15 cellular contexts compared by ENCODE assay signal in the genomic region with DNA sequence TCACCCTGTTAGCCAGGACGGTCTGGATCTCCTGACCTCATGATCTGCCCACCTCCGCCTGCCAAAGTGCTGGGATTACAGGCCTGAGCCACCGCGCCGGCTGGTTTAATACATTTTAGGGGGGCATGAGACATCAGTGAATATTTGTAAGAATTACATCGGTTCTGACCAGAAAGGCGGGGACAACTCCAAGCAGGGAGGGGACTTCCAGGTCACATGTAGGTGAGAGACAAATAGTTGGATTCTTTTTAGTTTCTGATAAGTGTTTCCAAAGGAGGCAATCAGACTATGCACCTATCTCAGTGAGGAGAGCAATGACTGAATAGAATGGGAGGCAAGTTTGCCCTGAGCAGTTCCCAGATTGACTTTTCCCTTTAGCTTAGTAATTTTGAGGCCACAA. TPM values are rescaled to one million over a fixed set of nuclear protein-coding genes. Genes with fewer than 3 reads are reported as not detected.
DNase-seq lines count a peak whose midpoint lies in the region; ATAC-seq and TF ChIP-seq lines count a peak whose summit lies in the region.
"Had no signal": no experiment of that assay in that cellular context is flagged by ENCODE, and none has a peak within 500 bp of the region (broad histone marks: within the 10 kb centered on the region; RNA-seq: fewer than 3 reads in every experiment).

No MANE protein-coding gene starts in this region.

- H3K4me1 ChIP-seq in cardiac muscle cell (ENCODE audit: low read depth) (peaks cover 7% of the 10 kb centered on the region), RWPE2 (ENCODE audit: insufficient read depth, poor library complexity, severe bottlenecking) (no peaks in the 10 kb centered on the region), hepatocyte (ENCODE audit: insufficient read depth) (peaks cover 36% of the 10 kb centered on the region)

- H4K20me1 ChIP-seq in hepatocyte (ENCODE audit: insufficient read depth, poor library complexity, severe bottlenecking) = no peaks in the 10 kb centered on the region

- CTCF ChIA-PET in GM10248 (lab: Yijun Ruan, JAX) = interaction anchor here (1.0 kb wide), 1 partner anchor 17 kb away, joined by 3 read pairs; no protein-coding TSS in a partner anchor

- ATAC-seq in Right ventricle myocardium inferior (no peak), RWPE2 (ENCODE audit: low read depth) (no peak), GM18873 (IDR thresholded peaks at IDR 0.05; ENCODE audit: low FRiP score, unreplicated experiment) (no peak)
- ATAC-seq: gastrocnemius medialis had no signal

- H3K4me3 ChIP-seq in cardiac muscle cell (no peak overlapping the region), RWPE2 (ENCODE audit: severe bottlenecking) (no peak overlapping the region), hepatocyte (no peak overlapping the region), H7 (ENCODE audit: insufficient read depth, low read depth, low read length) (no peak overlapping the region)

- H3K27me3 ChIP-seq in cardiac muscle cell (no peaks in the 10 kb centered on the region), RWPE2 (ENCODE audit: insufficient read depth, poor library complexity, severe bottlenecking) (no peaks in the 10 kb centered on the region), hepatocyte (no peaks in the 10 kb centered on the region), H7 (ENCODE audit: control insufficient read depth, insufficient read depth, low read length) (no peaks in the 10 kb centered on the region)
- H3K27me3 ChIP-seq: gastrocnemius medialis had no signal

- intact Hi-C loops in Right ventricle myocardium inferior (cut with DNase I) = loop anchor here (5.0 kb wide), 1 partner anchor 51 kb away; a partner anchor contains a TSS

- TF ChIP-seq CTCF in cardiac muscle cell (IDR thresholded peaks at IDR 0.05; ENCODE audit: low read depth, low read length) (no peak), RWPE2 (IDR thresholded peaks at IDR 0.05; ENCODE audit: poor library complexity, severe bottlenecking) (no peak), hepatocyte (IDR thresholded peaks at IDR 0.05; ENCODE audit: poor library complexity) (no peak), GM10248 (IDR thresholded peaks at IDR 0.05; ENCODE audit: control extremely low read depth, extremely low read depth, low read depth, missing control alignments) (no peak)

- H3K9me3 ChIP-seq in cardiac muscle cell (ENCODE audit: low read depth) (no peaks in the 10 kb centered on the region), RWPE2 (ENCODE audit: severe bottlenecking) (no peaks in the 10 kb centered on the region), hepatocyte (ENCODE audit: low read depth) (no peaks in the 10 kb centered on the region)
- H3K9me3 ChIP-seq: gastrocnemius medialis had no signal

- WGBS in hepatocyte (ENCODE audit: low lambda C conversion rate, missing lambda C conversion rate) = 83% methylated on average over 7 of the region's 7 CpGs

- H3K27ac ChIP-seq in cardiac muscle cell (peak overlapping the region; percentile 93), RWPE2 (ENCODE audit: poor library complexity, severe bottlenecking) (peak overlapping the region; percentile 32), hepatocyte (peak overlapping the region; percentile 90)

- H3K79me2 ChIP-seq in hepatocyte = peaks cover 61% of the 10 kb centered on the region

- DNase-seq in cardiac muscle cell (ENCODE audit: low read depth in 1 of 2, low spot score in 1 of 2) (no peak), Right ventricle myocardium inferior (ENCODE audit: missing footprints) (no peak), RWPE2 (ENCODE audit: low spot score) (no peak), hepatocyte (ENCODE audit: low spot score) (no peak), EL (no peak), H7 (no peak), GM10248 (ENCODE audit: extremely low spot score) (no peak)
- DNase-seq: activated CD4-positive, alpha-beta T cell treated with anti-CD3 and anti-CD28 coated beads, Interleukin-2, amount 50 U/mL, for 48 hours; anterior cingulate cortex; effector CD4-positive, alpha-beta T cell; gastrocnemius medialis; NCI-H187 treated with DMSO at 0.1 percent for 48 hours; occipital lobe; stimulated activated CD4-positive, alpha-beta T cell treated with anti-CD3 and anti-CD28 coated beads, Interleukin-12 subunit alpha, Interleukin-12 subunit beta, amount 100 ng/mL, for 4 hours had no signal

- no peak overlapping the region for H3K4me2 ChIP-seq in hepatocyte

- POLR2A ChIA-PET in GM10248 (lab: Yijun Ruan, JAX) = no interaction called here

- no peaks in the 10 kb centered on the region for H3K9me2 ChIP-seq in hepatocyte (replicated peaks; ENCODE audit: insufficient read depth)

- H3K36me3 ChIP-seq in cardiac muscle cell = no peaks in the 10 kb centered on the region
- peaks cover 12% of the 10 kb centered on the region for H3K36me3 ChIP-seq in RWPE2 (ENCODE audit: low read depth)
- H3K36me3 ChIP-seq in hepatocyte (replicated peaks; ENCODE audit: insufficient read depth, low read depth) = no peaks in the 10 kb centered on the region
- H3K36me3 ChIP-seq in H7 (replicated peaks; ENCODE audit: control insufficient read depth, insufficient read depth, low read length) = no peaks in the 10 kb centered on the region; the same call in 1 of the 2 replicates
- H3K36me3 ChIP-seq: gastrocnemius medialis had no signal

- no peak overlapping the region for H2AFZ ChIP-seq in hepatocyte

RNA-seq across cellular contexts. Expression of a gene that starts 3.7 kb away (rescaled TPM):
- 3.8 and 6.6 TPM in 2 replicates for total RNA-seq in cardiac muscle cell
- polyA plus RNA-seq in cardiac muscle cell = 10.5 and 13.4 TPM in 2 replicates
- 4.7 TPM for total RNA-seq in Right ventricle myocardium inferior
- total RNA-seq in hepatocyte = 25.9 and 26.7 TPM in 2 replicates
- 12.9 and 13.7 TPM in 2 replicates for polyA plus RNA-seq in hepatocyte
- 6.6 and 9.3 TPM in 2 replicates for total RNA-seq in H7 (2014; rRNA removed; shearing (Covaris generic))

RNA-seq across cellular contexts. Expression of a gene that starts 11.7 kb away (rescaled TPM):
- total RNA-seq in cardiac muscle cell (8.5 and 12.9 TPM in 2 replicates), Right ventricle myocardium inferior (7.5 TPM), hepatocyte (13.9 and 16.8 TPM in 2 replicates)
- polyA plus RNA-seq in cardiac muscle cell (2.8 and 3.1 TPM in 2 replicates), hepatocyte (1.8 and 6.4 TPM in 2 replicates)
- total RNA-seq in H7 (2014; rRNA removed; shearing (Covaris generic)) = 24.4 and 27.9 TPM in 2 replicates

RNA-seq across cellular contexts. Expression of a gene that starts 31.3 kb away (rescaled TPM):
- total RNA-seq in cardiac muscle cell (14.0 and 17.2 TPM in 2 replicates), Right ventricle myocardium inferior (16.4 TPM), hepatocyte (36.8 and 60.5 TPM in 2 replicates)
- polyA plus RNA-seq in cardiac muscle cell (12.6 and 22.6 TPM in 2 replicates), hepatocyte (8.8 and 11.5 TPM in 2 replicates)
- total RNA-seq in H7 (2014; rRNA removed; shearing (Covaris generic)) = 19.0 and 19.7 TPM in 2 replicates

RNA-seq across cellular contexts. Expression of a gene that starts 48.9 kb away (rescaled TPM):
- total RNA-seq in cardiac muscle cell = 15.0 and 17.1 TPM in 2 replicates
- polyA plus RNA-seq in cardiac muscle cell = 8.4 and 10.0 TPM in 2 replicates
- 9.7 TPM for total RNA-seq in Right ventricle myocardium inferior
- 11.4 and 22.5 TPM in 2 replicates for total RNA-seq in hepatocyte
- polyA plus RNA-seq in hepatocyte = 8.0 and 11.2 TPM in 2 replicates
- 13.4 and 15.4 TPM in 2 replicates for total RNA-seq in H7 (2014; rRNA removed; shearing (Covaris generic))

Comparison
In these comparisons a context has a peak if more than half of its experiments do, and no peak if none do; other contexts are left out.
1. H3K27ac ChIP-seq: peak in every context shown above with its lines; median percentile 93 in cardiac muscle cell; 90 in hepatocyte; 32 in RWPE2.